Comparison of ENCODE assay signal across 14 cellular contexts in genomic region chr2:48398285-48399135, GRCh38.
DNase-seq lines count a peak whose midpoint lies in the region; ATAC-seq and TF ChIP-seq lines count a peak whose summit lies in the region.
"Had no signal": no experiment of that assay in that cellular context is flagged by ENCODE, and none has a peak within 500 bp of the region (broad histone marks: within the 10 kb centered on the region; RNA-seq: fewer than 3 reads in every experiment).

No MANE protein-coding gene starts in this region.

- DNase-seq in DMS79 treated with DMSO at 0.1 percent for 48 hours (lab: John Stamatoyannopoulos, UW) (peak; percentile 94), NCI-H1417 (lab: John Stamatoyannopoulos, UW) (peak; percentile 78 to 96 (median 82)), amniotic epithelial cell (ENCODE audit: low read depth) (peak; percentile 15), left kidney (ENCODE audit: low read depth, low spot score) (peak; percentile 74), UCSD-AML1 (lab: John Stamatoyannopoulos, UW; ENCODE audit: unreplicated experiment) (no peak), NCI-H2196 treated with DMSO at 0.1 percent for 48 hours (lab: John Stamatoyannopoulos, UW; ENCODE audit: unreplicated experiment) (no peak)
- no peak for DNase-seq in stimulated activated effector memory CD8-positive, alpha-beta T cell treated with anti-CD3 and anti-CD28 coated beads, Interleukin-12 subunit alpha, Interleukin-12 subunit beta, amount 100 ng/mL, for 72 hours (ENCODE audit: low spot score in 2 of 2)
- DNase-seq: activated CD8-positive, alpha-beta T cell treated with anti-CD3 and anti-CD28 coated beads, Interleukin-2, amount 10 ng/mL, durations not matched to agents 7 days and 5 days; activated naive CD8-positive, alpha-beta T cell treated with anti-CD3 and anti-CD28 coated beads, Interleukin-2, amount 10 ng/mL, durations not matched to agents 7 days and 5 days; CD4-positive, CD25-positive, alpha-beta regulatory T cell; natural killer cell; stimulated activated CD4-positive, alpha-beta T cell treated with anti-CD3 and anti-CD28 coated beads, Interleukin-1b, Interleukin-23, amount 100 ng/mL, for 48 hours; stomach had no signal

- H3K36me3 Mint-ChIP-seq in stimulated activated effector memory CD8-positive, alpha-beta T cell treated with anti-CD3 and anti-CD28 coated beads, Interleukin-12 subunit alpha, Interleukin-12 subunit beta, amount 100 ng/mL, for 72 hours = no peaks in the 10 kb centered on the region
- H3K36me3 Mint-ChIP-seq: CD4-positive, CD25-positive, alpha-beta regulatory T cell; natural killer cell had no signal

- no peak overlapping the region for H3K27ac Mint-ChIP-seq in stimulated activated effector memory CD8-positive, alpha-beta T cell treated with anti-CD3 and anti-CD28 coated beads, Interleukin-12 subunit alpha, Interleukin-12 subunit beta, amount 100 ng/mL, for 72 hours
- H3K27ac Mint-ChIP-seq: activated CD8-positive, alpha-beta T cell treated with anti-CD3 and anti-CD28 coated beads, Interleukin-2, amount 10 ng/mL, durations not matched to agents 7 days and 5 days; activated naive CD8-positive, alpha-beta T cell treated with anti-CD3 and anti-CD28 coated beads, Interleukin-2, amount 10 ng/mL, durations not matched to agents 7 days and 5 days; CD4-positive, CD25-positive, alpha-beta regulatory T cell; natural killer cell had no signal

- no peak overlapping the region for H3K4me3 Mint-ChIP-seq in stimulated activated effector memory CD8-positive, alpha-beta T cell treated with anti-CD3 and anti-CD28 coated beads, Interleukin-12 subunit alpha, Interleukin-12 subunit beta, amount 100 ng/mL, for 72 hours
- H3K4me3 Mint-ChIP-seq: activated CD8-positive, alpha-beta T cell treated with anti-CD3 and anti-CD28 coated beads, Interleukin-2, amount 10 ng/mL, durations not matched to agents 7 days and 5 days; activated naive CD8-positive, alpha-beta T cell treated with anti-CD3 and anti-CD28 coated beads, Interleukin-2, amount 10 ng/mL, durations not matched to agents 7 days and 5 days; CD4-positive, CD25-positive, alpha-beta regulatory T cell; natural killer cell had no signal

- peaks cover 7% of the 10 kb centered on the region for H3K4me1 Mint-ChIP-seq in stimulated activated effector memory CD8-positive, alpha-beta T cell treated with anti-CD3 and anti-CD28 coated beads, Interleukin-12 subunit alpha, Interleukin-12 subunit beta, amount 100 ng/mL, for 72 hours

- no peaks in the 10 kb centered on the region for H3K9me3 Mint-ChIP-seq in stimulated activated effector memory CD8-positive, alpha-beta T cell treated with anti-CD3 and anti-CD28 coated beads, Interleukin-12 subunit alpha, Interleukin-12 subunit beta, amount 100 ng/mL, for 72 hours
- H3K9me3 Mint-ChIP-seq: activated naive CD8-positive, alpha-beta T cell treated with anti-CD3 and anti-CD28 coated beads, Interleukin-2, amount 10 ng/mL, durations not matched to agents 7 days and 5 days; natural killer cell had no signal

- ATAC-seq in stimulated activated effector memory CD8-positive, alpha-beta T cell treated with anti-CD3 and anti-CD28 coated beads, Interleukin-12 subunit alpha, Interleukin-12 subunit beta, amount 100 ng/mL, for 72 hours = no peak
- no peak for ATAC-seq in GM18505 (IDR thresholded peaks at IDR 0.05; ENCODE audit: unreplicated experiment)
- ATAC-seq: activated CD8-positive, alpha-beta T cell treated with anti-CD3 and anti-CD28 coated beads, Interleukin-2, amount 10 ng/mL, durations not matched to agents 7 days and 5 days; natural killer cell had no signal

- TF ChIP-seq POLR2A in GM18505 (IDR thresholded peaks at IDR 0.05; ENCODE audit: borderline replicate concordance, extremely low read depth, insufficient read depth, insufficient read length) = no peak

Comparison
In these comparisons a context has a peak if more than half of its experiments do, and no peak if none do; other contexts are left out.
1. DNase-seq: peak in DMS79 treated with DMSO at 0.1 percent for 48 hours (single experiment), NCI-H1417 (3 of 3), amniotic epithelial cell (single experiment) and left kidney (single experiment); none in UCSD-AML1 (single experiment), NCI-H2196 treated with DMSO at 0.1 percent for 48 hours (single experiment) and stimulated activated effector memory CD8-positive, alpha-beta T cell treated with anti-CD3 and anti-CD28 coated beads, Interleukin-12 subunit alpha, Interleukin-12 subunit beta, amount 100 ng/mL, for 72 hours (0 of 2).